2 cellular contexts compared by ENCODE assay signal in the genomic region with DNA sequence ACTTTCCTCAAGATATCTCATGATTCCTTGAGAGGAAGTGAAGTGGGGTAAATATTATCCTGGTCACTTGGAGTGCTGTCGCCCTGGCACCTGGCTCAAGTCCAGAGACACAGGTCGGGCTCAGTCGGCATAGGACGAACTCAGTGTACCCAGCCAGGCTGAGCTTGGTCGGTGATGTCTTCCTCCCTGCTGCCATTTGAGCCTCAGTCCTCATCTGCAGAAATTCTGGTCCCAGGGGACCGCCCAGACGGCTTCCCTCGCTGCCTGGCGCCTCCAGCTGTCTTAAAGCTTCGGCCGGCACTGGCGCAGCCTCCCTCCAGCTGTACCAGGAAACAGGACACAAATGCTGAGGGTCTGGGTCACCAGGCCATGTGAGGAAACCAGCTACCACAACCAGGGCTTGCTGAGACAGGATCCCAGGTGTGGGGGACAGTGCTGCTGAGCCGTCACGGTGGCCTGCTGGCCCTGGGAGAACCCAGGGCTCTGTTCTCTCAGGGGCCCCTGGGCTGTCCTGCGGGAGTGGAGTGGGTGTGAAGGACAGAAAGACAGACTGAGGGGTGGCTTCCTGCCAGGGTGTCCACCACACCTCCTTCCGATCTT.
A peak's percentile ranks its signal among the peaks of the same experiment; 100 is the strongest.
TF ChIP-seq lines count a peak whose summit lies in the region.

No MANE protein-coding gene starts in this region.

TF ChIP-seq in HepG2, 621 proteins besides CTCF, POLR2A, EP300 and RAD21 (continues in another document):
- TF ChIP-seq ZBTB3 (CRISPR knock-in tag; IDR thresholded peaks at IDR 0.05; ENCODE audit: borderline replicate concordance, low read depth), result no peak
- peak; percentile 42; the same call in 1 of the 2 replicates for TF ChIP-seq ZNF891 (CRISPR knock-in tag; IDR thresholded peaks at IDR 0.05)
- TF ChIP-seq ZNF138 (CRISPR knock-in tag; IDR thresholded peaks at IDR 0.05; ENCODE audit: low read depth), result no peak
- no peak for TF ChIP-seq YY1 (IDR thresholded peaks at IDR 0.05; ENCODE audit: insufficient read depth, insufficient replicate concordance, low read depth, low read length)
- TF ChIP-seq NFE2L1 (CRISPR knock-in tag; IDR thresholded peaks at IDR 0.05; ENCODE audit: borderline replicate concordance), result no peak
- no peak for TF ChIP-seq MIXL1 (CRISPR knock-in tag; IDR thresholded peaks at IDR 0.05)
- no peak for TF ChIP-seq ZSCAN25 (CRISPR knock-in tag; IDR thresholded peaks at IDR 0.05)
- no peak for TF ChIP-seq NFE2 (CRISPR knock-in tag; IDR thresholded peaks at IDR 0.05)
- TF ChIP-seq THAP9 (CRISPR knock-in tag; IDR thresholded peaks at IDR 0.05; ENCODE audit: borderline replicate concordance), result 0 out of 2 replicates have a peak, but pooled peaks have one; percentile 23
- TF ChIP-seq DDIT3 (CRISPR knock-in tag; IDR thresholded peaks at IDR 0.05), result no peak
- TF ChIP-seq AKAP8 (CRISPR knock-in tag; IDR thresholded peaks at IDR 0.05), result no peak
- 0 out of 2 replicates have a peak, but pooled peaks have one; percentile 21 for TF ChIP-seq ZFP91 (CRISPR knock-in tag; IDR thresholded peaks at IDR 0.05; ENCODE audit: borderline replicate concordance)
- TF ChIP-seq, protein P1, sequence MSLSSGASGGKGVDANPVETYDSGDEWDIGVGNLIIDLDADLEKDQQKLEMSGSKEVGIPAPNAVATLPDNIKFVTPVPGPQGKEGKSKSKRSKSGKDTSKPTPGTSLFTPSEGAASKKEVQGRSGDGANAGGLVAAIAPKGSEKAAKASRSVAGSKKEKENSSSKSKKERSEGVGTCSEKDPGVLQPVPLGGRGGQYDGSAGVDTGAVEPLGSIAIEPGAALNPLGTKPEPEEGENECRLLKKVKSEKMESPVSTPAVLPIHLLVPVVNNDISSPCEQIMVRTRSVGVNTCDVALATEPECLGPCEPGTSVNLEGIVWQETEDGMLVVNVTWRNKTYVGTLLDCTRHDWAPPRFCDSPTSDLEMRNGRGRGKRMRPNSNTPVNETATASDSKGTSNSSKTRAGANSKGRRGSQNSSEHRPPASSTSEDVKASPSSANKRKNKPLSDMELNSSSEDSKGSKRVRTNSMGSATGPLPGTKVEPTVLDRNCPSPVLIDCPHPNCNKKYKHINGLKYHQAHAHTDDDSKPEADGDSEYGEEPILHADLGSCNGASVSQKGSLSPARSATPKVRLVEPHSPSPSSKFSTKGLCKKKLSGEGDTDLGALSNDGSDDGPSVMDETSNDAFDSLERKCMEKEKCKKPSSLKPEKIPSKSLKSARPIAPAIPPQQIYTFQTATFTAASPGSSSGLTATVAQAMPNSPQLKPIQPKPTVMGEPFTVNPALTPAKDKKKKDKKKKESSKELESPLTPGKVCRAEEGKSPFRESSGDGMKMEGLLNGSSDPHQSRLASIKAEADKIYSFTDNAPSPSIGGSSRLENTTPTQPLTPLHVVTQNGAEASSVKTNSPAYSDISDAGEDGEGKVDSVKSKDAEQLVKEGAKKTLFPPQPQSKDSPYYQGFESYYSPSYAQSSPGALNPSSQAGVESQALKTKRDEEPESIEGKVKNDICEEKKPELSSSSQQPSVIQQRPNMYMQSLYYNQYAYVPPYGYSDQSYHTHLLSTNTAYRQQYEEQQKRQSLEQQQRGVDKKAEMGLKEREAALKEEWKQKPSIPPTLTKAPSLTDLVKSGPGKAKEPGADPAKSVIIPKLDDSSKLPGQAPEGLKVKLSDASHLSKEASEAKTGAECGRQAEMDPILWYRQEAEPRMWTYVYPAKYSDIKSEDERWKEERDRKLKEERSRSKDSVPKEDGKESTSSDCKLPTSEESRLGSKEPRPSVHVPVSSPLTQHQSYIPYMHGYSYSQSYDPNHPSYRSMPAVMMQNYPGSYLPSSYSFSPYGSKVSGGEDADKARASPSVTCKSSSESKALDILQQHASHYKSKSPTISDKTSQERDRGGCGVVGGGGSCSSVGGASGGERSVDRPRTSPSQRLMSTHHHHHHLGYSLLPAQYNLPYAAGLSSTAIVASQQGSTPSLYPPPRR (CRISPR knock-in tag; IDR thresholded peaks at IDR 0.05; ENCODE audit: borderline replicate concordance), result no peak
- 0 out of 2 replicates have a peak, but pooled peaks have one; percentile 30 for TF ChIP-seq ZNF225 (CRISPR knock-in tag; IDR thresholded peaks at IDR 0.05)
- TF ChIP-seq MXD4 (CRISPR knock-in tag; IDR thresholded peaks at IDR 0.05), result no peak; the same call in 1 of the 2 replicates
- TF ChIP-seq U2AF2 (IDR thresholded peaks at IDR 0.05; ENCODE audit: low read depth, low read length), result no peak

TF ChIP-seq in SK-N-SH treated with all-trans-retinoic acid at 6 μM for 48 hours, 23 proteins besides CTCF, POLR2A, EP300 and RAD21:
- TF ChIP-seq TCF4 (CRISPR knock-in tag; IDR thresholded peaks at IDR 0.05; ENCODE audit: borderline replicate concordance) (no peak), TOX (CRISPR knock-in tag; IDR thresholded peaks at IDR 0.05; ENCODE audit: borderline replicate concordance) (no peak), OSR1 (CRISPR knock-in tag; IDR thresholded peaks at IDR 0.05) (no peak), ARNTL (CRISPR knock-in tag; IDR thresholded peaks at IDR 0.05; ENCODE audit: borderline replicate concordance, low read depth) (no peak), CREB5 (CRISPR knock-in tag; IDR thresholded peaks at IDR 0.05; ENCODE audit: low read depth) (no peak), ZNF70 (CRISPR knock-in tag; IDR thresholded peaks at IDR 0.05) (no peak), PATZ1 (CRISPR knock-in tag; IDR thresholded peaks at IDR 0.05; ENCODE audit: borderline replicate concordance) (no peak), CSDC2 (CRISPR knock-in tag; IDR thresholded peaks at IDR 0.05) (no peak), POU6F1 (CRISPR knock-in tag; IDR thresholded peaks at IDR 0.05; ENCODE audit: borderline replicate concordance, low read depth) (no peak), ZNF565 (CRISPR knock-in tag; conservative IDR thresholded peaks at IDR 0.05; ENCODE audit: low read depth) (no peak), BACH2 (CRISPR knock-in tag; IDR thresholded peaks at IDR 0.05; ENCODE audit: borderline replicate concordance) (no peak)
- TF ChIP-seq, protein P2, sequence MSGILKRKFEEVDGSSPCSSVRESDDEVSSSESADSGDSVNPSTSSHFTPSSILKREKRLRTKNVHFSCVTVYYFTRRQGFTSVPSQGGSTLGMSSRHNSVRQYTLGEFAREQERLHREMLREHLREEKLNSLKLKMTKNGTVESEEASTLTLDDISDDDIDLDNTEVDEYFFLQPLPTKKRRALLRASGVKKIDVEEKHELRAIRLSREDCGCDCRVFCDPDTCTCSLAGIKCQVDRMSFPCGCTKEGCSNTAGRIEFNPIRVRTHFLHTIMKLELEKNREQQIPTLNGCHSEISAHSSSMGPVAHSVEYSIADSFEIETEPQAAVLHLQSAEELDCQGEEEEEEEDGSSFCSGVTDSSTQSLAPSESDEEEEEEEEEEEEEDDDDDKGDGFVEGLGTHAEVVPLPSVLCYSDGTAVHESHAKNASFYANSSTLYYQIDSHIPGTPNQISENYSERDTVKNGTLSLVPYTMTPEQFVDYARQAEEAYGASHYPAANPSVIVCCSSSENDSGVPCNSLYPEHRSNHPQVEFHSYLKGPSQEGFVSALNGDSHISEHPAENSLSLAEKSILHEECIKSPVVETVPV (CRISPR knock-in tag; IDR thresholded peaks at IDR 0.05), result no peak
